Comparison of ENCODE assay signal across 9 cellular contexts in genomic region chr10:22339761-22340361, GRCh38. TPM values are rescaled to one million over a fixed set of nuclear protein-coding genes. Genes with fewer than 3 reads are reported as not detected.
DNase-seq lines count a peak whose midpoint lies in the region; ATAC-seq and TF ChIP-seq lines count a peak whose summit lies in the region.
"Had no signal": no experiment of that assay in that cellular context is flagged by ENCODE, and none has a peak within 500 bp of the region (broad histone marks: within the 10 kb centered on the region; RNA-seq: fewer than 3 reads in every experiment).

No MANE protein-coding gene starts in this region.

- intact Hi-C loops in CD4-positive, alpha-beta T cell (cut with DNase I, micrococcal nuclease), result loop anchor here in 1 of 2 experiments (2.0 to 5.0 kb wide), 4 partner anchors 23 to 823 kb away; partner anchors contain the start of gene COMMD3

- TF ChIP-seq CTCF in CD4-positive, alpha-beta T cell (IDR thresholded peaks at IDR 0.05), result no peak
- no peak for TF ChIP-seq CTCF in brain (conservative IDR thresholded peaks at IDR 0.05)

- H3K4me1 Mint-ChIP-seq in CD4-positive, alpha-beta T cell (ENCODE audit: low read depth), result peaks cover 42% of the 10 kb centered on the region
- H3K4me1 Mint-ChIP-seq in IgD-negative memory B cell (peaks cover 10 to 36% (median 16%) of the 10 kb centered on the region in 3 donors), brain (peaks cover 30% of the 10 kb centered on the region)

- peak overlapping the region; percentile 89 for H3K27ac Mint-ChIP-seq in CD4-positive, alpha-beta T cell
- peak overlapping the region; percentile 96 to 98 (median 98) for H3K27ac Mint-ChIP-seq in IgD-negative memory B cell
- peak overlapping the region in 4 of 5 experiments; percentile 65 to 82 (median 70) for H3K27ac Mint-ChIP-seq in brain

- no peaks in the 10 kb centered on the region for H3K36me3 ChIP-seq in mesodermal cell (ENCODE audit: control insufficient read depth, insufficient read depth, low read length)

- no peaks in the 10 kb centered on the region for H3K4me1 ChIP-seq in mesodermal cell (ENCODE audit: control insufficient read depth, insufficient read depth, low read length, poor library complexity, severe bottlenecking)

- DNase-seq in CD4-positive, alpha-beta T cell, result no peak
- no peak for DNase-seq in germinal center (ENCODE audit: low spot score)
- DNase-seq in NCI-H1092 treated with DMSO at 0.1 percent for 48 hours (lab: John Stamatoyannopoulos, UW), result no peak

- ATAC-seq in CD4-positive, alpha-beta T cell (ENCODE audit: poor library complexity), result no peak
- ATAC-seq in HG02840 (IDR thresholded peaks at IDR 0.05; ENCODE audit: low FRiP score, unreplicated experiment), result no peak
- ATAC-seq in GM18520 (IDR thresholded peaks at IDR 0.05; ENCODE audit: unreplicated experiment), result no peak

- no peak overlapping the region for H3K27ac ChIP-seq in CD4-positive, alpha-beta T cell (ENCODE audit: low read depth, low read length)
- no peak overlapping the region for H3K27ac ChIP-seq in mesodermal cell (ENCODE audit: low read depth, low read length, severe bottlenecking)

- H3K4me3 ChIP-seq in mesodermal cell (ENCODE audit: extremely low read depth, insufficient read depth, low read length, poor library complexity, severe bottlenecking), result peak overlapping the region; percentile 59

- POLR2A ChIA-PET in CD4-positive, alpha-beta T cell (lab: Charles Lee), result interaction anchor here (0.7 to 2.3 kb wide), 9 partner anchors 10 to 111 kb away, joined by 3 to 12 read pairs (median 4); partner anchors contain the start of gene BMI1

- peaks cover 43% of the 10 kb centered on the region for H3K9me3 ChIP-seq in CD4-positive, alpha-beta T cell (ENCODE audit: control insufficient read depth, low read length)
- no peaks in the 10 kb centered on the region for H3K9me3 ChIP-seq in mesodermal cell (ENCODE audit: control insufficient read depth, low read length)

- peaks cover 97% of the 10 kb centered on the region for H3K27me3 ChIP-seq in CD4-positive, alpha-beta T cell (ENCODE audit: control insufficient read depth, insufficient read depth, low read length)

- H3K27me3 Mint-ChIP-seq in CD4-positive, alpha-beta T cell, result peaks cover 86% of the 10 kb centered on the region
- H3K27me3 Mint-ChIP-seq in IgD-negative memory B cell (peaks cover 52% of the 10 kb centered on the region), brain (peaks cover 94% of the 10 kb centered on the region)

- peaks cover 10% of the 10 kb centered on the region for H3K36me3 Mint-ChIP-seq in CD4-positive, alpha-beta T cell (ENCODE audit: low read depth)
- H3K36me3 Mint-ChIP-seq in IgD-negative memory B cell (peaks cover 5% of the 10 kb centered on the region), brain (no peaks in the 10 kb centered on the region)

- CTCF ChIA-PET in CD4-positive, alpha-beta T cell (lab: Charles Lee), result interaction anchor here (0.8 to 1.8 kb wide), 4 partner anchors 10 to 161 kb away, joined by 3 to 4 read pairs (median 4); no protein-coding TSS in a partner anchor

- H3K4me3 Mint-ChIP-seq in CD4-positive, alpha-beta T cell, result peak overlapping the region; percentile 91
- H3K4me3 Mint-ChIP-seq in IgD-negative memory B cell, result peak overlapping the region; percentile 90 to 99 (median 95)
- peak overlapping the region; percentile 82 to 94 (median 85) for H3K4me3 Mint-ChIP-seq in brain

- H3K9me3 Mint-ChIP-seq in CD4-positive, alpha-beta T cell, result peaks cover 15% of the 10 kb centered on the region
- H3K9me3 Mint-ChIP-seq in IgD-negative memory B cell (peaks cover 0 to 8% (median 0%) of the 10 kb centered on the region in 3 donors), brain (peaks cover 0 to 12% (median 8%) of the 10 kb centered on the region in 5 experiments)

- WGBS in mesodermal cell (ENCODE audit: insufficient coverage in 2 of 2), 2 experiments, result 0 to 1% methylated on average over 12 to 13 of the region's 15 CpGs

RNA-seq across cellular contexts. Expression of gene SPAG6, which starts 5.4 kb away (rescaled TPM):
- not detected for total RNA-seq in CD4-positive, alpha-beta T cell
- polyA plus RNA-seq in IgD-negative memory B cell, result not detected
- polyA plus RNA-seq in brain (ENCODE audit: insufficient read depth, low read depth, low replicate concordance), result 16.3 TPM
- 0.18 TPM for polyA plus RNA-seq in mesodermal cell (2013, experiment 1 of 2)
- polyA plus RNA-seq in mesodermal cell (2013, experiment 2 of 2), result 0.20 TPM
- total RNA-seq: LHCN-M2 had no signal

RNA-seq across cellular contexts. Expression of gene BMI1, which starts 19.0 kb away (rescaled TPM):
- total RNA-seq in CD4-positive, alpha-beta T cell, result 10 to 100 TPM; 65.4 to 69.3 TPM
- 37.9 TPM for polyA plus RNA-seq in IgD-negative memory B cell
- 32.5 TPM for polyA plus RNA-seq in brain (ENCODE audit: insufficient read depth, low read depth, low replicate concordance)
- 16.6 TPM for polyA plus RNA-seq in mesodermal cell (2013, experiment 1 of 2)
- polyA plus RNA-seq in mesodermal cell (2013, experiment 2 of 2), result 24.3 TPM

RNA-seq across cellular contexts. Expression of gene COMMD3, which starts 23.7 kb away (rescaled TPM):
- 10 to 100 TPM; 43.2 to 51.0 TPM for total RNA-seq in CD4-positive, alpha-beta T cell
- polyA plus RNA-seq in IgD-negative memory B cell (85.0 TPM), brain (ENCODE audit: insufficient read depth, low read depth, low replicate concordance) (64.7 TPM)
- polyA plus RNA-seq in mesodermal cell (2013, experiment 1 of 2), result 19.9 TPM
- polyA plus RNA-seq in mesodermal cell (2013, experiment 2 of 2), result 30.5 TPM

Comparison
In these comparisons a context has a peak if more than half of its experiments do, and no peak if none do; other contexts are left out.
1. RNA of gene SPAG6, which starts 5.4 kb away (polyA plus RNA-seq): 16.3 TPM in brain (single experiment); not detected in IgD-negative memory B cell (single experiment); every median in the first group is over 10 times any median in the second.
2. Peak in every context shown above with its lines, with median percentiles within 50 percentile points of each other: H3K27ac Mint-ChIP-seq and H3K4me3 Mint-ChIP-seq.